12 cellular contexts compared by ENCODE assay signal in genomic region chr5:175659546-175660248, GRCh38. TPM values are rescaled to one million over a fixed set of nuclear protein-coding genes. Genes with fewer than 3 reads are reported as not detected.
DNase-seq lines count a peak whose midpoint lies in the region; ATAC-seq and TF ChIP-seq lines count a peak whose summit lies in the region.
"Had no signal": no experiment of that assay in that cellular context is flagged by ENCODE, and none has a peak within 500 bp of the region (broad histone marks: within the 10 kb centered on the region; RNA-seq: fewer than 3 reads in every experiment).

No MANE protein-coding gene starts in this region.

- peaks cover 9% of the 10 kb centered on the region for H4K20me1 ChIP-seq in neural progenitor cell (ENCODE audit: low read depth)

- H3K9me3 Mint-ChIP-seq in CD4-positive, alpha-beta memory T cell, result peaks cover 0 to 2% (median 0%) of the 10 kb centered on the region in 8 donors
- no peaks in the 10 kb centered on the region for H3K9me3 Mint-ChIP-seq in activated naive CD8-positive, alpha-beta T cell treated with anti-CD3 and anti-CD28 coated beads, Interleukin-2, amount 50 U/mL, for 24 hours
- H3K9me3 Mint-ChIP-seq in neural progenitor cell, result no peaks in the 10 kb centered on the region

- POLR2A ChIA-PET in CD4-positive, alpha-beta memory T cell (lab: Charles Lee; ENCODE audit: partially characterized antibody), result no interaction called here

- no peak for ATAC-seq in activated naive CD8-positive, alpha-beta T cell treated with anti-CD3 and anti-CD28 coated beads, Interleukin-2, amount 50 U/mL, for 24 hours
- ATAC-seq: A549, sciatic nerve had no signal

- peaks cover 17 to 23% of the 10 kb centered on the region in 2 donors for H3K36me3 Mint-ChIP-seq in CD4-positive, alpha-beta memory T cell
- H3K36me3 Mint-ChIP-seq in activated naive CD8-positive, alpha-beta T cell treated with anti-CD3 and anti-CD28 coated beads, Interleukin-2, amount 50 U/mL, for 24 hours (ENCODE audit: low read depth), result peaks cover 40% of the 10 kb centered on the region
- H3K36me3 Mint-ChIP-seq in neural progenitor cell, result no peaks in the 10 kb centered on the region

- H3K27me3 ChIP-seq in CD4-positive, alpha-beta memory T cell (ENCODE audit: insufficient read depth, low read length), result no peaks in the 10 kb centered on the region
- peaks cover 44% of the 10 kb centered on the region for H3K27me3 ChIP-seq in neural progenitor cell

- H2AFZ ChIP-seq in neural progenitor cell (replicated peaks), result no peak overlapping the region

- no peaks in the 10 kb centered on the region for H3K79me2 ChIP-seq in neural progenitor cell (ENCODE audit: low read depth)

- peaks cover 68% of the 10 kb centered on the region for H3K4me1 ChIP-seq in CD4-positive, alpha-beta memory T cell (ENCODE audit: insufficient read depth, low read length)
- H3K4me1 ChIP-seq in neural progenitor cell, result peaks cover 2% of the 10 kb centered on the region

- no peak overlapping the region for H3K4me2 ChIP-seq in neural progenitor cell
- H3K4me2 ChIP-seq: A549 had no signal

- H3K4me1 Mint-ChIP-seq in CD4-positive, alpha-beta memory T cell, result peaks cover 59 to 92% (median 75%) of the 10 kb centered on the region in 4 donors
- H3K4me1 Mint-ChIP-seq in activated naive CD8-positive, alpha-beta T cell treated with anti-CD3 and anti-CD28 coated beads, Interleukin-2, amount 50 U/mL, for 24 hours, result peaks cover 75% of the 10 kb centered on the region
- H3K4me1 Mint-ChIP-seq in neural progenitor cell, result peaks cover 10% of the 10 kb centered on the region

- CTCF ChIA-PET in CD4-positive, alpha-beta memory T cell (lab: Charles Lee; ENCODE audit: partially characterized antibody), result interaction anchor here (0.8 to 3.0 kb wide), 4 partner anchors 12 to 125 kb away, joined by 3 to 17 read pairs (median 4); no protein-coding TSS in a partner anchor

- H3F3A ChIP-seq in neural progenitor cell (ENCODE audit: low read depth), result no peaks in the 10 kb centered on the region

- no peaks in the 10 kb centered on the region for H3K9me3 ChIP-seq in CD4-positive, alpha-beta memory T cell (ENCODE audit: control insufficient read depth in 1 of 2, low read length in 2 of 2)
- H3K9me3 ChIP-seq in neural progenitor cell (ENCODE audit: low read depth), result no peaks in the 10 kb centered on the region
- H3K9me3 ChIP-seq: A549 had no signal

- no peak overlapping the region for H3K4me3 ChIP-seq in CD4-positive, alpha-beta memory T cell (ENCODE audit: low read length in 2 of 2)
- H3K4me3 ChIP-seq in neural progenitor cell, result no peak overlapping the region
- H3K4me3 ChIP-seq: A549 had no signal

- peak overlapping the region in 2 of 7 donors; percentile 52 to 67 for H3K27ac Mint-ChIP-seq in CD4-positive, alpha-beta memory T cell
- H3K27ac Mint-ChIP-seq in activated naive CD8-positive, alpha-beta T cell treated with anti-CD3 and anti-CD28 coated beads, Interleukin-2, amount 50 U/mL, for 24 hours, result no peak overlapping the region
- no peak overlapping the region for H3K27ac Mint-ChIP-seq in neural progenitor cell

- intact Hi-C loops in CD4-positive, alpha-beta memory T cell (cut with micrococcal nuclease), result loop anchor here (2.0 kb wide), 1 partner anchor 181 kb away; the partner anchor contains the start of gene SFXN1

- H3K9ac ChIP-seq in neural progenitor cell, result no peak overlapping the region

- peak; percentile 40 for DNase-seq in activated CD4-positive, alpha-beta T cell treated with anti-CD3 and anti-CD28 coated beads for 48 hours
- DNase-seq in activated CD4-positive, alpha-beta T cell treated with anti-CD3 and anti-CD28 coated beads, Interleukin-2, amount 50 U/mL, for 48 hours, result no peak
- no peak for DNase-seq in CD4-positive, alpha-beta memory T cell
- DNase-seq in activated naive CD8-positive, alpha-beta T cell treated with anti-CD3 and anti-CD28 coated beads, Interleukin-2, amount 50 U/mL, for 24 hours, result no peak
- no peak for DNase-seq in neural progenitor cell (ENCODE audit: low spot score)
- no peak for DNase-seq in nucleus accumbens (lab: John Stamatoyannopoulos, UW)
- no peak for DNase-seq in OCI-M2 (lab: John Stamatoyannopoulos, UW; ENCODE audit: unreplicated experiment)
- no peak for DNase-seq in activated CD4-positive, CD25-positive, alpha-beta regulatory T cell treated with anti-CD3 and anti-CD28 coated beads, Interleukin-2, amount 50 U/mL, for 72 hours
- DNase-seq: amygdala, GF-D8 had no signal

- H3K27me3 Mint-ChIP-seq in CD4-positive, alpha-beta memory T cell, result no peaks in the 10 kb centered on the region
- H3K27me3 Mint-ChIP-seq in activated naive CD8-positive, alpha-beta T cell treated with anti-CD3 and anti-CD28 coated beads, Interleukin-2, amount 50 U/mL, for 24 hours, result no peaks in the 10 kb centered on the region
- peaks cover 28% of the 10 kb centered on the region for H3K27me3 Mint-ChIP-seq in neural progenitor cell (ENCODE audit: insufficient read depth, low read depth)

- TF ChIP-seq CTCF in neural progenitor cell (IDR thresholded peaks at IDR 0.05), result no peak

- no peak overlapping the region for H3K27ac ChIP-seq in CD4-positive, alpha-beta memory T cell (ENCODE audit: low read depth, low read length)
- no peak overlapping the region for H3K27ac ChIP-seq in neural progenitor cell
- H3K27ac ChIP-seq: A549 had no signal

- peak overlapping the region; percentile 91 to 97 (median 96) for H3K4me3 Mint-ChIP-seq in CD4-positive, alpha-beta memory T cell
- H3K4me3 Mint-ChIP-seq in activated naive CD8-positive, alpha-beta T cell treated with anti-CD3 and anti-CD28 coated beads, Interleukin-2, amount 50 U/mL, for 24 hours, result peak overlapping the region; percentile 92
- peak overlapping the region; percentile 90 for H3K4me3 Mint-ChIP-seq in neural progenitor cell

- H3K36me3 ChIP-seq in CD4-positive, alpha-beta memory T cell (ENCODE audit: insufficient read depth, low read length), result no peaks in the 10 kb centered on the region
- H3K36me3 ChIP-seq in neural progenitor cell, result no peaks in the 10 kb centered on the region

RNA-seq across cellular contexts. Expression of gene HRH2, which starts 1.8 kb away (rescaled TPM):
- total RNA-seq in CD4-positive, alpha-beta memory T cell, result 1 to 10 TPM; 4.0 to 4.2 TPM
- 1 to 10 TPM in 1 of 2 donors, under 1 TPM in 1; 0.63 to 5.2 TPM for polyA plus RNA-seq in CD4-positive, alpha-beta memory T cell
- 0.19 TPM in 1 of 2 replicates, not detected in the other for total RNA-seq in neural progenitor cell (ENCODE audit: low replicate concordance)
